Comparison of ENCODE assay signal across 13 cellular contexts in the genomic region with DNA sequence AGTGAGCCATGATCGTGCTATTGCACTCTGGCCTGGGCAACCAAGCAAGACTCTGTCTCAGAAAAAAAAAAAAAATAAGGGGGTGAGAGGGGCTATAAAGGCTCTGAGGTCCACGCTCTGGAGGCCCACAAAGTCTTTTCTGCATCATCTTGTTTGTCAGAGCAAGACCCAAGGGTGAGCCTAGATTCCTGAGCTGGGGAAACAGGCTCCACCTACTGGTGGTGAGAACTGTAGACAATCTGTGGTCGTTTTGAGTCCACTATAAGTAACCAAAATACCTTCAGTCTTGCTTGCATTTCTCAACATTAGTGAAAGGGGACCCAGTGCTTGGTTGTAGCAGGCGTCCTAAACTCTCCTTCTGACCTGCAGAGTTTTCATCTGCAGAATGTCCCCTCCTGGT. TPM values are rescaled to one million over a fixed set of nuclear protein-coding genes. Genes with fewer than 3 reads are reported as not detected.
DNase-seq lines count a peak whose midpoint lies in the region; ATAC-seq, FAIRE-seq and TF ChIP-seq lines count a peak whose summit lies in the region.
"Not testable (repeated sequence)": the region's sequence is repeated elsewhere in the genome, so short reads cannot be mapped to it uniquely, and the experiment has no call there.
"Had no signal": no experiment of that assay in that cellular context is flagged by ENCODE, and none has a peak within 500 bp of the region (broad histone marks: within the 10 kb centered on the region; RNA-seq: fewer than 3 reads in every experiment).

No MANE protein-coding gene starts in this region.

- not testable (repeated sequence) for H3K36me3 ChIP-seq in IMR-90 (ENCODE audit: control insufficient read depth, insufficient read depth, low read length); right lobe of liver; psoas muscle (ENCODE audit: insufficient read depth in 1 of 2, low read depth in 1 of 2)

- H3K9me3 Mint-ChIP-seq in WTC11: not testable (repeated sequence)

- TF ChIP-seq EP300 in A549 (IDR thresholded peaks at IDR 0.05): not testable (repeated sequence)

- H3K4me1 Mint-ChIP-seq in WTC11: not testable (repeated sequence)

- H3K4me1 ChIP-seq in A549; IMR-90 (ENCODE audit: control insufficient read depth, insufficient read depth, low read length); right lobe of liver; psoas muscle: not testable (repeated sequence)

- not testable (repeated sequence) for H4K5ac ChIP-seq in IMR-90 (ENCODE audit: low read depth, low read length)

- H2AFZ ChIP-seq in IMR-90 (replicated peaks; ENCODE audit: low read length, poor library complexity): not testable (repeated sequence)

- H3K36me3 Mint-ChIP-seq in WTC11: not testable (repeated sequence)

- TF ChIP-seq RAD21 in A549 (conservative IDR thresholded peaks at IDR 0.05 in 1 of 2, IDR thresholded peaks at IDR 0.05 in 1 of 2); IMR-90 (IDR thresholded peaks at IDR 0.05; ENCODE audit: low read length): not testable (repeated sequence)

- H4K8ac ChIP-seq in IMR-90 (ENCODE audit: low read depth in 2 of 2, low read length in 2 of 2): not testable (repeated sequence)

- POLR2A ChIA-PET in A549 (lab: Yijun Ruan, JAX); IMR-90 (lab: Charles Lee; ENCODE audit: unreplicated experiment); WTC11 (lab: Charles Lee): not testable (repeated sequence)

- not testable (repeated sequence) for H2AK9ac ChIP-seq in IMR-90 (replicated peaks; ENCODE audit: low read depth, low read length, poor library complexity)

- not testable (repeated sequence) for H3K27me3 Mint-ChIP-seq in WTC11 (ENCODE audit: low read depth)

- DNase-seq in A549 (ENCODE audit: low read depth in 1 of 2, low spot score in 1 of 2); IMR-90; WTC11 (ENCODE audit: low spot score); left colon; right lobe of liver; psoas muscle: not testable (repeated sequence)

- not testable (repeated sequence) for H2BK20ac ChIP-seq in IMR-90 (ENCODE audit: low read depth, low read length)

- not testable (repeated sequence) for H4K20me1 ChIP-seq in IMR-90 (ENCODE audit: insufficient read depth, low read length)

- not testable (repeated sequence) for BruUV-seq in IMR-90 (replicated peaks; lab: Mats Ljungman, UMichigan)

- H3K9ac ChIP-seq in IMR-90 (ENCODE audit: low read depth, low read length): not testable (repeated sequence)

- not testable (repeated sequence) for FAIRE-seq in A549 (lab: Jason Lieb, UNC)

- not testable (repeated sequence) for H3K4me3 ChIP-seq in A549; IMR-90 (ENCODE audit: insufficient read depth, low read depth, low read length); right lobe of liver; psoas muscle

- H2BK120ac ChIP-seq in IMR-90 (ENCODE audit: low read depth, low read length): not testable (repeated sequence)

- not testable (repeated sequence) for H3K14ac ChIP-seq in IMR-90 (replicated peaks; ENCODE audit: low read depth, low read length)

- H3K79me1 ChIP-seq in IMR-90 (ENCODE audit: low read depth in 1 of 2, low read length in 2 of 2): not testable (repeated sequence)

- H3K18ac ChIP-seq in IMR-90 (ENCODE audit: low read depth, low read length): not testable (repeated sequence)

- not testable (repeated sequence) for H3K4me2 ChIP-seq in A549; IMR-90 (ENCODE audit: low read depth, low read length)

- not testable (repeated sequence) for H2AK5ac ChIP-seq in IMR-90 (ENCODE audit: low read depth, low read length)

- H3K9me3 ChIP-seq in A549; IMR-90 (ENCODE audit: control insufficient read depth, insufficient read depth, low read length); right lobe of liver; psoas muscle: not testable (repeated sequence)

- not testable (repeated sequence) for H3K27me3 ChIP-seq in IMR-90 (ENCODE audit: control insufficient read depth, insufficient read depth, low read length); right lobe of liver; psoas muscle (ENCODE audit: insufficient read depth in 3 of 3, low read length in 2 of 3)

- H3K27ac ChIP-seq in A549; IMR-90 (ENCODE audit: insufficient read depth, low read length); right lobe of liver; psoas muscle: not testable (repeated sequence)

- H3K56ac ChIP-seq in IMR-90 (ENCODE audit: extremely low read depth, insufficient read depth, low read length): not testable (repeated sequence)

- intact Hi-C loops in IMR-90 (cut with micrococcal nuclease); left colon (cut with DNase I, micrococcal nuclease); right lobe of liver (cut with DNase I); psoas muscle (cut with DNase I): not testable (repeated sequence)

- WGBS in A549 (ENCODE audit: missing lambda C conversion rate): no CpG with 5 or more reads among the region's 4 CpGs
- WGBS in IMR-90 (ENCODE audit: extremely low coverage in 2 of 2, insufficient read length in 1 of 2), 2 experiments: no CpG with 5 or more reads among the region's 4 CpGs
- WGBS in right lobe of liver (ENCODE audit: insufficient coverage, low coverage, low lambda C conversion rate, missing lambda C conversion rate): no CpG with 5 or more reads among the region's 4 CpGs
- no CpG with 5 or more reads among the region's 4 CpGs for WGBS in psoas muscle, 3 donors

- H2BK5ac ChIP-seq in IMR-90 (ENCODE audit: low read depth, low read length, poor library complexity, severe bottlenecking): not testable (repeated sequence)

- not testable (repeated sequence) for H2BK15ac ChIP-seq in IMR-90 (ENCODE audit: low read depth, low read length)

- not testable (repeated sequence) for TF ChIP-seq CTCF in A549 (IDR thresholded peaks at IDR 0.05); IMR-90 (conservative IDR thresholded peaks at IDR 0.05; ENCODE audit: low read depth, low read length); WTC11 (IDR thresholded peaks at IDR 0.05); right lobe of liver (IDR thresholded peaks at IDR 0.05); psoas muscle (IDR thresholded peaks at IDR 0.05)

- not testable (repeated sequence) for H3K4ac ChIP-seq in IMR-90 (ENCODE audit: low read depth, low read length)

- H4K91ac ChIP-seq in IMR-90 (ENCODE audit: insufficient read depth, low read depth, low read length): not testable (repeated sequence)

- H3K9me1 ChIP-seq in IMR-90 (ENCODE audit: insufficient read depth, low read length): not testable (repeated sequence)

- dilution Hi-C loops in IMR-90 (cut with HindIII; ENCODE audit: low sequenced_read_pairs, unreplicated experiment): not testable (repeated sequence)

- CTCF ChIA-PET in A549 (lab: Yijun Ruan, JAX); IMR-90 (lab: Yijun Ruan, JAX); WTC11 (lab: Charles Lee): not testable (repeated sequence)

- in situ Hi-C loops in IMR-90 (cut with MboI; ENCODE audit: low sequenced_read_pairs): not testable (repeated sequence)

- not testable (repeated sequence) for H3K27ac Mint-ChIP-seq in WTC11

- TF ChIP-seq POLR2A in A549 (IDR thresholded peaks at IDR 0.05; ENCODE audit: low read length); IMR-90 (IDR thresholded peaks at IDR 0.05; ENCODE audit: low read depth, low read length); right lobe of liver (IDR thresholded peaks at IDR 0.05): not testable (repeated sequence)

- ATAC-seq in A549 (peak; percentile 74 to 77; a peak in 5 of 6 replicates), IMR-90 (ENCODE audit: low read depth) (peak; percentile 86), WTC11 (peak; percentile 62), esophagus mucosa (peak; percentile 39), left colon (peak; percentile 47), right lobe of liver (peak; percentile 66 to 69 (median 68)), psoas muscle (peak in 3 of 4 donors; percentile 46 to 51 (median 47))

- H3K4me3 Mint-ChIP-seq in WTC11: not testable (repeated sequence)

- H3K23ac ChIP-seq in IMR-90 (ENCODE audit: low read depth, low read length): not testable (repeated sequence)

RNA-seq across cellular contexts. Expression of a gene that starts 4.3 kb away (rescaled TPM):
- 0.24 and 0.34 TPM in 2 replicates for polyA plus RNA-seq in A549 (2011; rRNA removed)
- polyA plus RNA-seq in A549 (2012; cell fraction: cytosol; rRNA removed): 0.75 and 1.9 TPM in 2 replicates
- 8.0 and 11.7 TPM in 2 replicates for polyA plus RNA-seq in A549 (2012; cell fraction: nucleus; rRNA removed)
- polyA plus RNA-seq in A549 (2017; fragmentation: RNase III; extraction: RNeasy Plus Mini Kit Qiagen cat#74134 plus additional on column Dnase treatment): 0.53 to 0.70 TPM (median 0.67 TPM) in 3 replicates
- polyA minus RNA-seq in A549 (2011; rRNA and poly(A)+ RNA removed): not detected in 2 replicates
- total RNA-seq in IMR-90 (2012; rRNA removed): 0.28 TPM in 1 of 2 replicates, not detected in the other
- polyA plus RNA-seq in IMR-90 (2012; rRNA removed): 0.80 and 1.8 TPM in 2 replicates
- 0.27 and 1.1 TPM in 2 replicates for polyA plus RNA-seq in IMR-90 (2012; cell fraction: cytosol; rRNA removed)
- polyA plus RNA-seq in IMR-90 (2012; cell fraction: nucleus; rRNA removed; ENCODE audit: low replicate concordance): 4.1 and 7.1 TPM in 2 replicates
- total RNA-seq in WTC11 (2021): 2.7 to 9.8 TPM (median 3.7 TPM) in 3 replicates
- total RNA-seq in esophagus mucosa: 3.0 TPM
- total RNA-seq in left colon: 1 to 10 TPM; 2.1 to 6.7 TPM
- 1 to 10 TPM in 1 of 6 experiments, under 1 TPM in 2, not detected in 3; 0.17 to 1.1 (median 0.88) TPM for total RNA-seq in right lobe of liver
- total RNA-seq in psoas muscle: not detected
- polyA plus RNA-seq in psoas muscle: not detected
- total RNA-seq: A673 had no signal

RNA-seq across cellular contexts. Expression of a gene that starts 5.4 kb away (rescaled TPM):
- not detected in 2 replicates for polyA plus RNA-seq in A549 (2011; rRNA removed)
- not detected in 2 replicates for polyA plus RNA-seq in A549 (2012; cell fraction: cytosol; rRNA removed)
- polyA plus RNA-seq in A549 (2012; cell fraction: nucleus; rRNA removed): not detected in 2 replicates
- not detected in 3 replicates for polyA plus RNA-seq in A549 (2017; fragmentation: RNase III; extraction: RNeasy Plus Mini Kit Qiagen cat#74134 plus additional on column Dnase treatment)
- not detected in 2 replicates for polyA minus RNA-seq in A549 (2011; rRNA and poly(A)+ RNA removed)
- total RNA-seq in IMR-90 (2012; rRNA removed): not detected in 2 replicates
- not detected in 2 replicates for polyA plus RNA-seq in IMR-90 (2012; rRNA removed)
- polyA plus RNA-seq in IMR-90 (2012; cell fraction: cytosol; rRNA removed): not detected in 2 replicates
- not detected in 2 replicates for polyA plus RNA-seq in IMR-90 (2012; cell fraction: nucleus; rRNA removed; ENCODE audit: low replicate concordance)
- not detected in 3 replicates for total RNA-seq in WTC11 (2021)
- not detected for total RNA-seq in esophagus mucosa
- not detected for total RNA-seq in left colon
- total RNA-seq in right lobe of liver: not detected
- not detected for total RNA-seq in psoas muscle
- polyA plus RNA-seq in psoas muscle: not detected
- total RNA-seq: A673; CD4-positive, alpha-beta memory T cell; H1; H9 had no signal
- polyA plus RNA-seq: AG04450; CD14-positive monocyte; CD4-positive, alpha-beta memory T cell; H1 had no signal
